In genomic region chr3:1830851-1831250, GRCh38 we compare ENCODE assay signal across 29 cellular contexts.
"Had no signal": no experiment of that assay in that cellular context is flagged by ENCODE, and none has a peak within 500 bp of the region (broad histone marks: within the 10 kb centered on the region; RNA-seq: fewer than 3 reads in every experiment).

No MANE protein-coding gene starts in this region.

- H3K27ac ChIP-seq: ascending aorta, breast epithelium, cardiac muscle cell, coronary artery, dorsolateral prefrontal cortex had no signal

- H3K4me1 Mint-ChIP-seq: activated CD4-positive, alpha-beta memory T cell treated with anti-CD3 and anti-CD28 coated beads, Interleukin-2, amount 10 ng/mL, durations not matched to agents 7 days and 5 days; activated CD4-positive, alpha-beta T cell treated with anti-CD3 and anti-CD28 coated beads for 36 hours; activated CD4-positive, alpha-beta T cell treated with anti-CD3 and anti-CD28 coated beads, Interleukin-2, amount 10 ng/mL, durations not matched to agents 24 days and 14 days; activated naive CD4-positive, alpha-beta T cell treated with anti-CD3 and anti-CD28 coated beads, Interleukin-2, amount 10 ng/mL, durations not matched to agents 7 days and 5 days; activated naive CD8-positive, alpha-beta T cell treated with anti-CD3 and anti-CD28 coated beads, Interleukin-2, amount 10 ng/mL, durations not matched to agents 7 days and 5 days; brain; central memory CD8-positive, alpha-beta T cell had no signal

- H3K9me3 Mint-ChIP-seq: activated CD4-positive, alpha-beta memory T cell treated with anti-CD3 and anti-CD28 coated beads, Interleukin-2, amount 10 ng/mL, durations not matched to agents 7 days and 5 days; activated CD4-positive, alpha-beta T cell treated with anti-CD3 and anti-CD28 coated beads, Interleukin-2, amount 10 ng/mL, durations not matched to agents 24 days and 14 days; activated naive CD8-positive, alpha-beta T cell treated with anti-CD3 and anti-CD28 coated beads, Interleukin-2, amount 10 ng/mL, durations not matched to agents 7 days and 5 days; endodermal cell had no signal

- H3K4me3 Mint-ChIP-seq: activated CD4-positive, alpha-beta memory T cell treated with anti-CD3 and anti-CD28 coated beads, Interleukin-2, amount 10 ng/mL, durations not matched to agents 7 days and 5 days; activated CD4-positive, alpha-beta T cell treated with anti-CD3 and anti-CD28 coated beads for 36 hours; activated CD4-positive, alpha-beta T cell treated with anti-CD3 and anti-CD28 coated beads, Interleukin-2, amount 10 ng/mL, durations not matched to agents 24 days and 14 days; activated naive CD4-positive, alpha-beta T cell treated with anti-CD3 and anti-CD28 coated beads, Interleukin-2, amount 10 ng/mL, durations not matched to agents 7 days and 5 days; activated naive CD8-positive, alpha-beta T cell treated with anti-CD3 and anti-CD28 coated beads, Interleukin-2, amount 10 ng/mL, durations not matched to agents 7 days and 5 days; activated T-cell treated with anti-CD3 and anti-CD28 coated beads, Interleukin-2, amount 50 U/mL, for 24 hours; activated T-cell treated with anti-CD3 and anti-CD28 coated beads, Interleukin-2, amount 50 U/mL, for 72 hours; brain; central memory CD8-positive, alpha-beta T cell; dendritic cell treated with granulocyte-macrophage colony-stimulating factor and Interleukin-4, amounts not matched to agents 40 ng/mL and 50 ng/mL, for 4 days; endodermal cell had no signal

- H3K36me3 Mint-ChIP-seq: activated naive CD4-positive, alpha-beta T cell treated with anti-CD3 and anti-CD28 coated beads, Interleukin-2, amount 10 ng/mL, durations not matched to agents 7 days and 5 days; activated naive CD4-positive, alpha-beta T cell treated with anti-CD3 and anti-CD28 coated beads, Interleukin-2, amount 50 U/mL, for 72 hours; activated naive CD8-positive, alpha-beta T cell treated with anti-CD3 and anti-CD28 coated beads, Interleukin-2, amount 10 ng/mL, durations not matched to agents 7 days and 5 days; brain had no signal

- H3K27ac Mint-ChIP-seq: activated CD4-positive, alpha-beta memory T cell treated with anti-CD3 and anti-CD28 coated beads, Interleukin-2, amount 10 ng/mL, durations not matched to agents 7 days and 5 days; activated CD4-positive, alpha-beta T cell treated with anti-CD3 and anti-CD28 coated beads for 36 hours; activated CD4-positive, alpha-beta T cell treated with anti-CD3 and anti-CD28 coated beads, Interleukin-2, amount 10 ng/mL, durations not matched to agents 24 days and 14 days; activated naive CD4-positive, alpha-beta T cell treated with anti-CD3 and anti-CD28 coated beads, Interleukin-2, amount 10 ng/mL, durations not matched to agents 7 days and 5 days; activated naive CD4-positive, alpha-beta T cell treated with anti-CD3 and anti-CD28 coated beads, Interleukin-2, amount 50 U/mL, for 72 hours; activated naive CD8-positive, alpha-beta T cell treated with anti-CD3 and anti-CD28 coated beads, Interleukin-2, amount 10 ng/mL, durations not matched to agents 7 days and 5 days; activated T-cell treated with anti-CD3 and anti-CD28 coated beads, Interleukin-2, amount 50 U/mL, for 24 hours; activated T-cell treated with anti-CD3 and anti-CD28 coated beads, Interleukin-2, amount 50 U/mL, for 72 hours; brain; dendritic cell treated with granulocyte-macrophage colony-stimulating factor and Interleukin-4, amounts not matched to agents 40 ng/mL and 50 ng/mL, for 4 days; endodermal cell had no signal

- H3K4me3 ChIP-seq: ascending aorta, breast epithelium, cardiac muscle cell, coronary artery, dorsolateral prefrontal cortex had no signal

- H3K27me3 Mint-ChIP-seq: activated CD4-positive, alpha-beta memory T cell treated with anti-CD3 and anti-CD28 coated beads, Interleukin-2, amount 10 ng/mL, durations not matched to agents 7 days and 5 days; activated CD4-positive, alpha-beta T cell treated with anti-CD3 and anti-CD28 coated beads for 36 hours; activated CD4-positive, alpha-beta T cell treated with anti-CD3 and anti-CD28 coated beads, Interleukin-2, amount 10 ng/mL, durations not matched to agents 24 days and 14 days; activated naive CD4-positive, alpha-beta T cell treated with anti-CD3 and anti-CD28 coated beads, Interleukin-2, amount 10 ng/mL, durations not matched to agents 7 days and 5 days; activated naive CD8-positive, alpha-beta T cell treated with anti-CD3 and anti-CD28 coated beads, Interleukin-2, amount 10 ng/mL, durations not matched to agents 7 days and 5 days; activated T-cell treated with anti-CD3 and anti-CD28 coated beads, Interleukin-2, amount 50 U/mL, for 24 hours; brain; central memory CD8-positive, alpha-beta T cell; dendritic cell treated with granulocyte-macrophage colony-stimulating factor and Interleukin-4, amounts not matched to agents 40 ng/mL and 50 ng/mL, for 4 days had no signal

- ATAC-seq: activated CD4-positive, alpha-beta T cell treated with anti-CD3 and anti-CD28 coated beads for 36 hours; activated naive CD4-positive, alpha-beta T cell treated with anti-CD3 and anti-CD28 coated beads, Interleukin-2, amount 50 U/mL, for 72 hours; activated T-cell treated with anti-CD3 and anti-CD28 coated beads, Interleukin-2, amount 50 U/mL, for 72 hours; esophagus mucosa had no signal

- H3K36me3 ChIP-seq: ascending aorta, breast epithelium, cardiac muscle cell had no signal

- DNase-seq: activated CD4-positive, alpha-beta memory T cell treated with anti-CD3 and anti-CD28 coated beads, Interleukin-2, amount 10 ng/mL, durations not matched to agents 7 days and 5 days; activated CD4-positive, alpha-beta T cell treated with anti-CD3 and anti-CD28 coated beads for 36 hours; activated CD4-positive, alpha-beta T cell treated with anti-CD3 and anti-CD28 coated beads, Interleukin-2, amount 10 ng/mL, durations not matched to agents 24 days and 14 days; activated CD4-positive, alpha-beta T cell treated with anti-CD3 and anti-CD28 coated beads, Interleukin-2, amount 50 U/mL, for 4 hours; activated CD4-positive, CD25-positive, alpha-beta regulatory T cell; activated CD4-positive, CD25-positive, alpha-beta regulatory T cell treated with anti-CD3 and anti-CD28 coated beads, Interleukin-2, amount 50 U/mL, for 72 hours; activated CD8-positive, alpha-beta memory T cell treated with anti-CD3 and anti-CD28 coated beads, Interleukin-2, amount 50 U/mL, for 48 hours; activated gamma-delta T cell; activated naive CD4-positive, alpha-beta T cell; activated naive CD4-positive, alpha-beta T cell treated with anti-CD3 and anti-CD28 coated beads, Interleukin-2, amount 10 ng/mL, durations not matched to agents 7 days and 5 days; activated naive CD8-positive, alpha-beta T cell treated with anti-CD3 and anti-CD28 coated beads, Interleukin-2, amount 10 ng/mL, durations not matched to agents 7 days and 5 days; activated T-cell treated with anti-CD3 and anti-CD28 coated beads for 4 hours; activated T-cell treated with anti-CD3 and anti-CD28 coated beads, Interleukin-2, amount 50 U/mL, for 24 hours; activated T-cell treated with anti-CD3 and anti-CD28 coated beads, Interleukin-2, amount 50 U/mL, for 72 hours; dorsolateral prefrontal cortex; effector memory CD4-positive, alpha-beta T cell; endodermal cell; foreskin fibroblast; head of caudate nucleus; T-helper 2 cell had no signal

- H3K27me3 ChIP-seq: ascending aorta, breast epithelium, cardiac muscle cell, dorsolateral prefrontal cortex had no signal

- H3K4me1 ChIP-seq: ascending aorta, breast epithelium had no signal

- H3K9me3 ChIP-seq: ascending aorta, breast epithelium had no signal
